Comparison of ENCODE assay signal across 23 cellular contexts in genomic region chr2:240780023-240780831, GRCh38. TPM values are rescaled to one million over a fixed set of nuclear protein-coding genes. Genes with fewer than 3 reads are reported as not detected.
DNase-seq lines count a peak whose midpoint lies in the region; ATAC-seq and TF ChIP-seq lines count a peak whose summit lies in the region.
"Had no signal": no experiment of that assay in that cellular context is flagged by ENCODE, and none has a peak within 500 bp of the region (broad histone marks: within the 10 kb centered on the region; RNA-seq: fewer than 3 reads in every experiment).

No MANE protein-coding gene starts in this region.

- no peaks in the 10 kb centered on the region for H3K36me3 ChIP-seq in BJ (ENCODE audit: control insufficient read depth, insufficient read depth, low read length)
- no peaks in the 10 kb centered on the region for H3K36me3 ChIP-seq in ovary
- H3K36me3 ChIP-seq in uterus: no peaks in the 10 kb centered on the region
- H3K36me3 ChIP-seq: esophagus muscularis mucosa had no signal

- H3K9me3 ChIP-seq in ovary: no peaks in the 10 kb centered on the region
- no peaks in the 10 kb centered on the region for H3K9me3 ChIP-seq in uterus
- H3K9me3 ChIP-seq: body of pancreas, esophagus muscularis mucosa had no signal

- peak; percentile 33 for TF ChIP-seq CTCF in BJ (IDR thresholded peaks at IDR 0.05; ENCODE audit: insufficient read depth, low read depth, low read length)
- TF ChIP-seq CTCF in fibroblast of the aortic adventitia (IDR thresholded peaks at IDR 0.05; ENCODE audit: insufficient read depth, low read length): no peak
- peak in 2 of 3 donors; percentile 12 to 21 for TF ChIP-seq CTCF in ovary (IDR thresholded peaks at IDR 0.05)
- peak in 1 of 4 experiments; percentile 18 for TF ChIP-seq CTCF in uterus (IDR thresholded peaks at IDR 0.05)

- TF ChIP-seq POLR2A in ovary (IDR thresholded peaks at IDR 0.05): no peak
- no peak for TF ChIP-seq POLR2A in uterus (IDR thresholded peaks at IDR 0.05)

- POLR2A ChIA-PET in BJ (lab: Charles Lee): no interaction called here

- CTCF ChIA-PET in BJ (lab: Yijun Ruan, JAX): no interaction called here

- intact Hi-C loops in ovary (cut with DNase I) (no loop called here), uterus (cut with DNase I; ENCODE audit: low total_unique reads) (no loop called here)

- ATAC-seq in GM18520 (IDR thresholded peaks at IDR 0.05; ENCODE audit: unreplicated experiment): no peak
- ATAC-seq: activated CD4-positive, alpha-beta T cell treated with anti-CD3 and anti-CD28 coated beads for 36 hours; activated naive CD8-positive, alpha-beta T cell treated with anti-CD3 and anti-CD28 coated beads, Interleukin-2, amount 50 U/mL, for 24 hours; body of pancreas had no signal

- DNase-seq in BJ (ENCODE audit: low read depth) (no peak), NAMALWA (ENCODE audit: low spot score) (peak; percentile 21), fibroblast of the aortic adventitia (ENCODE audit: low read depth) (peak; percentile 3), ovary (peak in 4 of 5 donors; percentile 53 to 68 (median 58)), hippocampal formation (lab: John Stamatoyannopoulos, UW) (no peak), uterus (no peak)
- DNase-seq: activated CD4-positive, alpha-beta T cell treated with anti-CD3 and anti-CD28 coated beads for 36 hours; activated gamma-delta T cell treated with Interleukin-2 at 50 U/mL for 16 hours; activated naive CD8-positive, alpha-beta T cell treated with anti-CD3 and anti-CD28 coated beads, Interleukin-2, amount 50 U/mL, for 24 hours; activated T-cell treated with anti-CD3 and anti-CD28 coated beads, Interleukin-2, amount 50 U/mL, for 1 hour; AML-193; body of pancreas; DMS53; GDM1; Kasumi-1; kidney glomerular epithelial cell; NCI-H1694 treated with DMSO at 0.1 percent for 48 hours; NCI-H526 treated with DMSO at 0.1 percent for 48 hours; stimulated activated CD4-positive, alpha-beta T cell treated with anti-CD3 and anti-CD28 coated beads, Interleukin-4, amount 100 ng/mL, for 4 hours; stimulated activated naive CD4-positive, alpha-beta T cell treated with Interleukin-2 at 50 U/mL for 16 hours had no signal

- WGBS in ovary, 3 donors: 10 to 17% (median 11%) methylated on average over 40 of the region's 40 CpGs

- H3K27ac ChIP-seq in ovary (no peak overlapping the region), uterus (no peak overlapping the region)
- H3K27ac ChIP-seq: body of pancreas, coronary artery, esophagus muscularis mucosa had no signal

- H3K4me1 ChIP-seq in ovary (ENCODE audit: insufficient read depth): peaks cover 6% of the 10 kb centered on the region
- H3K4me1 ChIP-seq in uterus: no peaks in the 10 kb centered on the region
- H3K4me1 ChIP-seq: body of pancreas, esophagus muscularis mucosa had no signal

- TF ChIP-seq EP300 in ovary (IDR thresholded peaks at IDR 0.05): no peak

- H3K4me3 ChIP-seq in BJ (ENCODE audit: low read depth, low read length) (no peak overlapping the region), fibroblast of the aortic adventitia (ENCODE audit: low read depth, low read length) (no peak overlapping the region), ovary (no peak overlapping the region), uterus (no peak overlapping the region)
- H3K4me3 ChIP-seq: body of pancreas, coronary artery, esophagus muscularis mucosa had no signal

- H3K27me3 ChIP-seq in BJ (ENCODE audit: control insufficient read depth, insufficient read depth, low read length) (no peaks in the 10 kb centered on the region; the same call in 1 of the 2 replicates), ovary (no peaks in the 10 kb centered on the region), uterus (no peaks in the 10 kb centered on the region)
- H3K27me3 ChIP-seq: body of pancreas had no signal

RNA-seq across cellular contexts. Expression of gene KIF1A, which starts 39.8 kb away (rescaled TPM):
- 0.01 TPM in 1 of 2 replicates, not detected in the other for polyA plus RNA-seq in BJ (2011; rRNA removed)
- not detected in 2 replicates for polyA minus RNA-seq in BJ (2011; rRNA and poly(A)+ RNA removed)
- under 0.01 TPM in 1 of 2 replicates, not detected in the other for total RNA-seq in fibroblast of the aortic adventitia (ENCODE audit: low replicate concordance)
- 1 to 10 TPM in 6 of 7 donors, under 1 TPM in 1; 0.48 to 4.4 (median 1.7) TPM for total RNA-seq in ovary
- polyA plus RNA-seq in ovary: under 1 TPM; 0.85 to 0.93 TPM
- total RNA-seq in uterus: 10 to 100 TPM in 1 of 4 donors, under 1 TPM in 1, not detected in 2; 0.37 to 12.9 TPM

Comparison
In these comparisons a context has a peak if more than half of its experiments do, and no peak if none do; other contexts are left out.
1. DNase-seq: peak in NAMALWA (single experiment), fibroblast of the aortic adventitia (single experiment) and ovary (4 of 5); none in BJ (single experiment), hippocampal formation (0 of 2) and uterus (0 of 2).